Comparison of ENCODE assay signal across 29 cellular contexts in the genomic region with DNA sequence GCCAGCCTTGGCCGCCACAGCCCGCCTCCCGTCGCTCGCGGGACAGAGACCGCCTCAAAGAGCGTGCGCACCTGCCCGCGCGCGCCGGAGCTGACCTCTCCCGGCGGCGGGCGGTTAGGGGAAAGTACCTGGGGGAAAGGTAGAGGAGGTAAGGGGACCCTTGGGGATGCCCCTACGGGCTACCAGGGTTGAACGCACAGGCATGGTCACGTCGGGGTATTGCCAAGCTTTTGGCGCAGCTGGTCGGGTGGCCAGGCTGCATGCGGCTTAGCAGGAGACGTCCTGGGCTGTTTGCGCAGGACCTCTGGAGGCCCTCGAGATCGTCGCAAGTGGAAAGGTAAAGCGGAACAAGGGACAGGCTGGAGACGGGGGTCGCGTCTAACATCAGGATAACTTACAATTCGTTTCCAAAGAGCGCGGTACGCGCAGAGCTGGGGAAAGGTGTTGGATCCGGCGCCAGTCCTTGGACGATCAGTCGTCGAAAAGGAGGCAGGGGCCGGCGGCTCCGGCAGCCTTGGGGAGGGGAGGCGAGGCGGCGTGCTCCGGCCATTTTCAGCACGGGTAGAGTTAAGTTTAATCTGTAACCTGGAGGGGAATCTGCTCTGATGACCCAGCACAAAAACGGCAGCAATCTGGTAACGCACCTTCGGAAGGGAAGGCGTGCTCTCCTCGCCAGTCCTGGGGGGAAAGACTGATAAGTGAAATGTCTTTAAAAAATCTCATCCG. TPM values are rescaled to one million over a fixed set of nuclear protein-coding genes. Genes with fewer than 3 reads are reported as not detected.
A peak's percentile ranks its signal among the peaks of the same experiment; 100 is the strongest.
DNase-seq lines count a peak whose midpoint lies in the region; ATAC-seq, FAIRE-seq and TF ChIP-seq lines count a peak whose summit lies in the region.
"Had no signal": no experiment of that assay in that cellular context is flagged by ENCODE, and none has a peak within 500 bp of the region (broad histone marks: within the 10 kb centered on the region; RNA-seq: fewer than 3 reads in every experiment).

No MANE protein-coding gene starts in this region.

- 0 out of 2 replicates have a peak overlapping the region, but pooled peaks have one; percentile 27 for H2BK20ac ChIP-seq in H1 (ENCODE audit: low read length)

- intact Hi-C loops in activated T-helper 1 cell treated with anti-CD3 and anti-CD28 coated beads, Interleukin-12 subunit alpha, Interleukin-12 subunit beta, Interleukin-2, Interleukin-4 antibody, amounts not matched to agents 30 ng/mL and 10 ng/mL and 1 ng/mL, durations not matched to agents 14 hours and 24 hours and 36 hours (cut with micrococcal nuclease) = loop anchor here (10.0 kb wide), 1 partner anchor 607 kb away; no protein-coding TSS in a partner anchor

- CTCF ChIA-PET in H1 (lab: Charles Lee; ENCODE audit: partially characterized antibody) = interaction anchor here (0.6 to 8.7 kb wide), 4 partner anchors 10 to 419 kb away, joined by 3 to 57 read pairs (median 4); partner anchors contain the start of genes GNAS and GNAS-AS1

- H3K27ac ChIP-seq in HUES64 (ENCODE audit: low read depth, low read length) = peak overlapping the region; percentile 95; the same call in 1 of the 2 replicates
- H3K27ac ChIP-seq in H1 (ENCODE audit: low read depth, low read length) = peak overlapping the region; percentile 71; the same call in 1 of the 2 replicates
- peak overlapping the region; percentile 93 for H3K27ac ChIP-seq in iPS-20b (ENCODE audit: low read length)
- H3K27ac ChIP-seq: parathyroid adenoma, right atrium auricular region, spleen, upper lobe of left lung had no signal

- peak overlapping the region; percentile 1 for H4K91ac ChIP-seq in H1 (replicated peaks; ENCODE audit: insufficient read length, low read length)

- no peak for TF ChIP-seq RAD21 in H1 (IDR thresholded peaks at IDR 0.05 in 1 of 2, conservative IDR thresholded peaks at IDR 0.05 in 1 of 2; ENCODE audit: low read depth in 2 of 2, low read length in 2 of 2)

- H3K9me3 Mint-ChIP-seq in type B pancreatic cell = no peaks in the 10 kb centered on the region
- H3K9me3 Mint-ChIP-seq in activated T-helper 1 cell treated with anti-CD3 and anti-CD28 coated beads, Interleukin-12 subunit alpha, Interleukin-12 subunit beta, Interleukin-2, Interleukin-4 antibody, amounts not matched to agents 30 ng/mL and 10 ng/mL and 1 ng/mL, durations not matched to agents 14 hours and 24 hours and 36 hours = no peaks in the 10 kb centered on the region
- H3K9me3 Mint-ChIP-seq: activated B cell treated with CpG ODN at 0.5 μM for 24 hours; activated T-helper 17 cell treated with anti-CD3 and anti-CD28 coated beads, Interleukin-2, amount 50 U/mL, for 72 hours had no signal

- H3K9ac ChIP-seq in HUES64 (ENCODE audit: low read depth, low read length) (peak overlapping the region; percentile 65), H1 (replicated peaks in 1 of 4; ENCODE audit: extremely low read depth in 1 of 4, low read depth in 3 of 4, low read length in 3 of 4) (peak overlapping the region in 3 of 4 experiments; percentile 0 to 55 (median 31)), iPS-20b (ENCODE audit: low read depth, low read length) (peak overlapping the region; percentile 94)
- H3K9ac ChIP-seq: parathyroid adenoma had no signal

- peaks cover 82% of the 10 kb centered on the region for H3K27me3 Mint-ChIP-seq in type B pancreatic cell
- H3K27me3 Mint-ChIP-seq in activated T-helper 1 cell treated with anti-CD3 and anti-CD28 coated beads, Interleukin-12 subunit alpha, Interleukin-12 subunit beta, Interleukin-2, Interleukin-4 antibody, amounts not matched to agents 30 ng/mL and 10 ng/mL and 1 ng/mL, durations not matched to agents 14 hours and 24 hours and 36 hours (ENCODE audit: insufficient read depth) = peaks cover 70% of the 10 kb centered on the region

- no peak overlapping the region for H4K5ac ChIP-seq in H1 (ENCODE audit: insufficient read length, low read depth, low read length)

- peaks cover 24% of the 10 kb centered on the region for H3K36me3 Mint-ChIP-seq in type B pancreatic cell
- peaks cover 1% of the 10 kb centered on the region for H3K36me3 Mint-ChIP-seq in activated T-helper 1 cell treated with anti-CD3 and anti-CD28 coated beads, Interleukin-12 subunit alpha, Interleukin-12 subunit beta, Interleukin-2, Interleukin-4 antibody, amounts not matched to agents 30 ng/mL and 10 ng/mL and 1 ng/mL, durations not matched to agents 14 hours and 24 hours and 36 hours (ENCODE audit: low read depth)
- H3K36me3 Mint-ChIP-seq: activated naive CD8-positive, alpha-beta T cell had no signal

- H3K79me2 ChIP-seq in H1 (ENCODE audit: control insufficient read depth in 1 of 2, insufficient read depth in 2 of 2, low read length in 2 of 2) = peaks cover 26 to 96% of the 10 kb centered on the region in 2 experiments
- H3K79me2 ChIP-seq: parathyroid adenoma had no signal

- H3K4me3 Mint-ChIP-seq in type B pancreatic cell = peak overlapping the region; percentile 83
- no peak overlapping the region for H3K4me3 Mint-ChIP-seq in activated T-helper 1 cell treated with anti-CD3 and anti-CD28 coated beads, Interleukin-12 subunit alpha, Interleukin-12 subunit beta, Interleukin-2, Interleukin-4 antibody, amounts not matched to agents 30 ng/mL and 10 ng/mL and 1 ng/mL, durations not matched to agents 14 hours and 24 hours and 36 hours
- H3K4me3 Mint-ChIP-seq: activated B cell treated with CpG ODN at 0.5 μM for 24 hours; activated naive CD8-positive, alpha-beta T cell; activated T-helper 17 cell treated with anti-CD3 and anti-CD28 coated beads, Interleukin-2, amount 50 U/mL, for 72 hours had no signal

- H3K14ac ChIP-seq in H1 (ENCODE audit: insufficient read length) = no peak overlapping the region

- H3K4me1 ChIP-seq in HUES64 (ENCODE audit: insufficient read depth, low read length) = peaks cover 48% of the 10 kb centered on the region
- peaks cover 15 to 36% (median 19%) of the 10 kb centered on the region in 4 experiments for H3K4me1 ChIP-seq in H1 (replicated peaks in 1 of 4; ENCODE audit: control insufficient read depth in 3 of 4, insufficient read depth in 4 of 4, low read length in 3 of 4)
- peaks cover 41% of the 10 kb centered on the region for H3K4me1 ChIP-seq in iPS-20b (ENCODE audit: insufficient read depth, low read length)
- H3K4me1 ChIP-seq: parathyroid adenoma had no signal

- peak overlapping the region; percentile 95 for H2BK5ac ChIP-seq in H1 (ENCODE audit: low read depth, low read length)

- no peak overlapping the region for H3K4ac ChIP-seq in H1 (replicated peaks; ENCODE audit: insufficient read length, low read depth, low read length)

- peaks cover 37% of the 10 kb centered on the region for H3K27me3 ChIP-seq in HUES64 (ENCODE audit: insufficient read depth, low read length)
- peaks cover 0 to 18% (median 11%) of the 10 kb centered on the region in 4 experiments; a peak in 5 of 7 replicates for H3K27me3 ChIP-seq in H1 (replicated peaks in 1 of 4; ENCODE audit: control insufficient read depth in 3 of 4, extremely low read depth in 1 of 4, insufficient read depth in 3 of 4, low read length in 3 of 4)
- peaks cover 51% of the 10 kb centered on the region for H3K27me3 ChIP-seq in iPS-20b (ENCODE audit: insufficient read depth, low read length)

- DNase-seq in H1 (ENCODE audit: low read depth in 1 of 2, low spot score in 2 of 2) (peak in 1 of 2 experiments; percentile 61), type B pancreatic cell (ENCODE audit: extremely low spot score, unreplicated experiment) (no peak)
- DNase-seq in activated T-helper 1 cell treated with anti-CD3 and anti-CD28 coated beads, Interleukin-12 subunit alpha, Interleukin-12 subunit beta, Interleukin-2, Interleukin-4 antibody, amounts not matched to agents 30 ng/mL and 10 ng/mL and 1 ng/mL, durations not matched to agents 14 hours and 24 hours and 36 hours (ENCODE audit: low spot score) = no peak
- no peak for DNase-seq in effector CD8-positive, alpha-beta T cell (lab: John Stamatoyannopoulos, UW)
- DNase-seq: activated B cell treated with CpG ODN at 0.5 μM for 24 hours; activated CD4-positive, alpha-beta T cell treated with anti-CD3 and anti-CD28 coated beads, Interleukin-2, amount 50 U/mL, for 4 hours; aorta; cortex of kidney; KG1; MG63; NCI-H1105 treated with DMSO at 0.1 percent for 48 hours; NCI-H2029 treated with DMSO at 0.1 percent for 48 hours; NCI-H345; NCI-H748 treated with DMSO at 0.1 percent for 48 hours; SIG-M5; spleen; T-helper 9 cell had no signal

- 56% methylated on average over 58 of the region's 58 CpGs for WGBS in HUES64
- WGBS in H1 (ENCODE audit: extremely low coverage in 1 of 2, insufficient coverage in 1 of 2, insufficient read length in 1 of 2, insufficient replicate concordance in 2 of 2, low coverage in 1 of 2, low lambda C conversion rate in 2 of 2, missing lambda C conversion rate in 1 of 2), 2 experiments = 51% methylated on average over 55 of the region's 58 CpGs; no CpG with 5 or more reads in 1 of the 2 experiments

- no peak for TF ChIP-seq POLR2A in H1 (IDR thresholded peaks at IDR 0.05; ENCODE audit: control extremely low read depth in 1 of 2, low read depth in 2 of 2, low read length in 2 of 2)

- peak overlapping the region; percentile 61 for H3K4me3 ChIP-seq in HUES64 (ENCODE audit: low read length)
- peak overlapping the region; percentile 49 to 62 (median 60) for H3K4me3 ChIP-seq in H1 (ENCODE audit: extremely low read depth in 1 of 4, insufficient read depth in 2 of 4, low read depth in 3 of 4, low read length in 4 of 4)
- H3K4me3 ChIP-seq in iPS-20b (ENCODE audit: low read length) = peak overlapping the region; percentile 82
- H3K4me3 ChIP-seq: lung, MG63, right atrium auricular region, spleen, upper lobe of left lung had no signal

- no peak overlapping the region for H3K27ac Mint-ChIP-seq in type B pancreatic cell
- H3K27ac Mint-ChIP-seq in activated T-helper 1 cell treated with anti-CD3 and anti-CD28 coated beads, Interleukin-12 subunit alpha, Interleukin-12 subunit beta, Interleukin-2, Interleukin-4 antibody, amounts not matched to agents 30 ng/mL and 10 ng/mL and 1 ng/mL, durations not matched to agents 14 hours and 24 hours and 36 hours = no peak overlapping the region
- H3K27ac Mint-ChIP-seq: activated B cell treated with CpG ODN at 0.5 μM for 24 hours; activated naive CD8-positive, alpha-beta T cell; activated T-helper 17 cell treated with anti-CD3 and anti-CD28 coated beads, Interleukin-2, amount 50 U/mL, for 72 hours had no signal

- H3K56ac ChIP-seq in H1 (replicated peaks; ENCODE audit: insufficient read length, low read depth, low read length) = no peak overlapping the region

- ATAC-seq in HG03457 (IDR thresholded peaks at IDR 0.05; ENCODE audit: unreplicated experiment) = no peak
- ATAC-seq: activated T-helper 17 cell treated with anti-CD3 and anti-CD28 coated beads, Interleukin-2, amount 50 U/mL, for 72 hours had no signal

- no peak overlapping the region for H3K23ac ChIP-seq in H1 (ENCODE audit: insufficient read length)

- TF ChIP-seq CTCF in H1 (IDR thresholded peaks at IDR 0.05; ENCODE audit: control extremely low read depth in 1 of 3, insufficient read depth in 1 of 3, low read depth in 1 of 3, low read length in 3 of 3) = no peak
- TF ChIP-seq CTCF in type B pancreatic cell (conservative IDR thresholded peaks at IDR 0.05) = no peak

- POLR2A ChIA-PET in H1 (lab: Charles Lee; ENCODE audit: partially characterized antibody) = interaction anchor here (0.6 to 12.2 kb wide), 13 partner anchors 7 to 327 kb away, joined by 3 to 163 read pairs (median 5); partner anchors contain the start of genes APCDD1L, GNAS, GNAS-AS1 and NPEPL1

- no peak overlapping the region for H2AFZ ChIP-seq in H1 (ENCODE audit: low read length)
- H2AFZ ChIP-seq: parathyroid adenoma had no signal

- TF ChIP-seq EP300 in H1 (IDR thresholded peaks at IDR 0.05; ENCODE audit: borderline replicate concordance in 1 of 2, low read depth in 2 of 2, low read length in 2 of 2) = no peak

- H2AK5ac ChIP-seq in H1 (ENCODE audit: low read depth, low read length) = no peak overlapping the region

- H3K18ac ChIP-seq in H1 (ENCODE audit: extremely low read depth, low read length) = peak overlapping the region; percentile 76; the same call in 1 of the 2 replicates

- no peak overlapping the region for H2BK120ac ChIP-seq in H1 (replicated peaks; ENCODE audit: low read depth, low read length)

- H3K23me2 ChIP-seq in H1 (ENCODE audit: low read depth, low read length) = peaks cover 16% of the 10 kb centered on the region

- no peak overlapping the region for H2BK12ac ChIP-seq in H1 (ENCODE audit: low read depth, low read length)

- H2BK15ac ChIP-seq in H1 (ENCODE audit: low read length) = no peak overlapping the region

- peaks cover 2 to 5% of the 10 kb centered on the region in 2 experiments for H4K20me1 ChIP-seq in H1 (replicated peaks in 1 of 2; ENCODE audit: control insufficient read depth in 1 of 2, insufficient read depth in 2 of 2, low read length in 2 of 2)

- H4K8ac ChIP-seq in H1 (ENCODE audit: extremely low read depth, insufficient read depth, low read length) = no peak overlapping the region; the same call in 1 of the 2 replicates

- peaks cover 4% of the 10 kb centered on the region; the same call in 1 of the 2 replicates for H3K79me1 ChIP-seq in H1 (ENCODE audit: low read depth, low read length)

- FAIRE-seq in H1 (lab: Jason Lieb, UNC) = no peak
- FAIRE-seq: GM12891, RCC 7860 had no signal

- no peaks in the 10 kb centered on the region for H3K9me3 ChIP-seq in HUES64 (ENCODE audit: insufficient read depth, low read depth, low read length)
- H3K9me3 ChIP-seq in H1 (ENCODE audit: insufficient read depth in 2 of 2, low read depth in 1 of 2, low read length in 1 of 2) = no peaks in the 10 kb centered on the region
- H3K9me3 ChIP-seq in iPS-20b (ENCODE audit: insufficient read depth, low read depth, low read length) = no peaks in the 10 kb centered on the region
- H3K9me3 ChIP-seq: MG63, right atrium auricular region, spleen, upper lobe of left lung had no signal

- H3K36me3 ChIP-seq in HUES64 (ENCODE audit: insufficient read depth, low read length) = peaks cover 49% of the 10 kb centered on the region
- peaks cover 2 to 46% (median 17%) of the 10 kb centered on the region in 4 experiments; a peak in 6 of 8 replicates for H3K36me3 ChIP-seq in H1 (ENCODE audit: control insufficient read depth in 2 of 4, insufficient read depth in 4 of 4, low read length in 3 of 4)
- H3K36me3 ChIP-seq in iPS-20b (ENCODE audit: insufficient read depth, low read depth, low read length) = no peaks in the 10 kb centered on the region
- H3K36me3 ChIP-seq: MG63, right atrium auricular region, spleen, upper lobe of left lung had no signal

- H3K4me1 Mint-ChIP-seq in type B pancreatic cell (ENCODE audit: unreplicated experiment) = peaks cover 13% of the 10 kb centered on the region
- H3K4me1 Mint-ChIP-seq in activated T-helper 1 cell treated with anti-CD3 and anti-CD28 coated beads, Interleukin-12 subunit alpha, Interleukin-12 subunit beta, Interleukin-2, Interleukin-4 antibody, amounts not matched to agents 30 ng/mL and 10 ng/mL and 1 ng/mL, durations not matched to agents 14 hours and 24 hours and 36 hours (ENCODE audit: low read depth) = no peaks in the 10 kb centered on the region

- peak overlapping the region; percentile 69 to 98 for H3K4me2 ChIP-seq in H1 (ENCODE audit: insufficient read depth in 1 of 2, low read depth in 2 of 2, low read length in 2 of 2)

RNA-seq across cellular contexts. Expression of gene GNAS-AS1, which starts 9.0 kb away (rescaled TPM):
- polyA plus RNA-seq in HUES64 (2013, experiment 1 of 2) = 3.2 TPM
- polyA plus RNA-seq in HUES64 (2013, experiment 2 of 2) = 3.2 TPM
- total RNA-seq in H1 (2021; fragmentation: NEBNext Ultra II Directional; extraction: Animal tissue kit (Norgen Biotek cat#: 25700)) = 11.7 and 13.7 TPM in 2 replicates
- 4.7 and 5.4 TPM in 2 replicates for polyA plus RNA-seq in H1 (2011; rRNA removed)
- polyA plus RNA-seq in H1 (2011; cell fraction: cytosol; rRNA removed) = 5.8 TPM
- polyA plus RNA-seq in H1 (2011; cell fraction: nucleus; rRNA removed) = 15.2 TPM
- 4.0 to 6.0 TPM (median 5.4 TPM) in 4 replicates for polyA plus RNA-seq in H1 (2012, experiment 1 of 2)
- 4.3 TPM for polyA plus RNA-seq in H1 (2012, experiment 2 of 2)
- polyA plus RNA-seq in H1 (2013, experiment 1 of 2) = 2.2 TPM
- 2.1 TPM for polyA plus RNA-seq in H1 (2013, experiment 2 of 2)
- polyA minus RNA-seq in H1 (2011; rRNA and poly(A)+ RNA removed) = 5.8 and 6.2 TPM in 2 replicates
- 7.9 TPM for polyA minus RNA-seq in H1 (2011; cell fraction: cytosol; rRNA and poly(A)+ RNA removed)
- polyA minus RNA-seq in H1 (2011; cell fraction: nucleus; rRNA and poly(A)+ RNA removed) = 20.0 TPM
- 1.7 and 6.1 TPM in 2 replicates for total RNA-seq in type B pancreatic cell (ENCODE audit: low replicate concordance)
- 1.4 and 1.7 TPM in 2 replicates for total RNA-seq in activated T-helper 1 cell treated with anti-CD3 and anti-CD28 coated beads, Interleukin-12 subunit alpha, Interleukin-12 subunit beta, Interleukin-2, Interleukin-4 antibody, amounts not matched to agents 30 ng/mL and 10 ng/mL and 1 ng/mL, durations not matched to agents 14 hours and 24 hours and 36 hours
- total RNA-seq: right atrium auricular region had no signal
- polyA plus RNA-seq: neural cell had no signal

RNA-seq across cellular contexts. Expression of gene GNAS, which starts 10.8 kb away (rescaled TPM):
- polyA plus RNA-seq in HUES64 (2013, experiment 1 of 2) = 856 TPM
- 977 TPM for polyA plus RNA-seq in HUES64 (2013, experiment 2 of 2)
- total RNA-seq in H1 (2021; fragmentation: NEBNext Ultra II Directional; extraction: Animal tissue kit (Norgen Biotek cat#: 25700)) = 989 and 1,039 TPM in 2 replicates
- polyA plus RNA-seq in H1 (2011; rRNA removed) = 1,613 and 2,238 TPM in 2 replicates
- 1,327 TPM for polyA plus RNA-seq in H1 (2011; cell fraction: cytosol; rRNA removed)
- polyA plus RNA-seq in H1 (2011; cell fraction: nucleus; rRNA removed) = 1,703 TPM
- 953 to 1,220 TPM (median 1,156 TPM) in 4 replicates for polyA plus RNA-seq in H1 (2012, experiment 1 of 2)
- 998 TPM for polyA plus RNA-seq in H1 (2012, experiment 2 of 2)
- polyA plus RNA-seq in H1 (2013, experiment 1 of 2) = 696 TPM
- polyA plus RNA-seq in H1 (2013, experiment 2 of 2) = 746 TPM
- polyA minus RNA-seq in H1 (2011; rRNA and poly(A)+ RNA removed) = 1,072 and 1,265 TPM in 2 replicates
- 673 TPM for polyA minus RNA-seq in H1 (2011; cell fraction: cytosol; rRNA and poly(A)+ RNA removed)
- 539 TPM for polyA minus RNA-seq in H1 (2011; cell fraction: nucleus; rRNA and poly(A)+ RNA removed)
- total RNA-seq in type B pancreatic cell (ENCODE audit: low replicate concordance) = 1,005 and 1,406 TPM in 2 replicates
- total RNA-seq in activated T-helper 1 cell treated with anti-CD3 and anti-CD28 coated beads, Interleukin-12 subunit alpha, Interleukin-12 subunit beta, Interleukin-2, Interleukin-4 antibody, amounts not matched to agents 30 ng/mL and 10 ng/mL and 1 ng/mL, durations not matched to agents 14 hours and 24 hours and 36 hours = 498 and 505 TPM in 2 replicates

Comparison
In these comparisons a context has a peak if more than half of its experiments do, and no peak if none do; other contexts are left out.
1. H3K9ac ChIP-seq: peak in every context shown above with its lines; median percentile 94 in iPS-20b; 65 in HUES64; 31 in H1.